In genomic region chr11:94171693-94172440, GRCh38 we compare ENCODE assay signal across 1 cellular context.
TF ChIP-seq lines count a peak whose summit lies in the region.

No MANE protein-coding gene starts in this region.

TF ChIP-seq in IMR-90, 13 proteins besides CTCF, POLR2A, EP300 and RAD21:
- no peak for TF ChIP-seq RCOR1 (IDR thresholded peaks at IDR 0.05; ENCODE audit: insufficient replicate concordance, low read length)
- TF ChIP-seq ELK1 (IDR thresholded peaks at IDR 0.05; ENCODE audit: borderline replicate concordance, low read depth, low read length) = no peak
- TF ChIP-seq, protein P1, sequence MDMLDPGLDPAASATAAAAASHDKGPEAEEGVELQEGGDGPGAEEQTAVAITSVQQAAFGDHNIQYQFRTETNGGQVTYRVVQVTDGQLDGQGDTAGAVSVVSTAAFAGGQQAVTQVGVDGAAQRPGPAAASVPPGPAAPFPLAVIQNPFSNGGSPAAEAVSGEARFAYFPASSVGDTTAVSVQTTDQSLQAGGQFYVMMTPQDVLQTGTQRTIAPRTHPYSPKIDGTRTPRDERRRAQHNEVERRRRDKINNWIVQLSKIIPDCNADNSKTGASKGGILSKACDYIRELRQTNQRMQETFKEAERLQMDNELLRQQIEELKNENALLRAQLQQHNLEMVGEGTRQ (IDR thresholded peaks at IDR 0.05; ENCODE audit: low read depth, low read length) = no peak
- TF ChIP-seq SMC3 (IDR thresholded peaks at IDR 0.05; ENCODE audit: low read depth, low read length) = peak; percentile 61
- peak; percentile 47; the same call in 1 of the 2 replicates for TF ChIP-seq MAZ (IDR thresholded peaks at IDR 0.05; ENCODE audit: borderline replicate concordance, low read depth, low read length)
